ENCODE assay signal across 1 cellular context in the genomic region with DNA sequence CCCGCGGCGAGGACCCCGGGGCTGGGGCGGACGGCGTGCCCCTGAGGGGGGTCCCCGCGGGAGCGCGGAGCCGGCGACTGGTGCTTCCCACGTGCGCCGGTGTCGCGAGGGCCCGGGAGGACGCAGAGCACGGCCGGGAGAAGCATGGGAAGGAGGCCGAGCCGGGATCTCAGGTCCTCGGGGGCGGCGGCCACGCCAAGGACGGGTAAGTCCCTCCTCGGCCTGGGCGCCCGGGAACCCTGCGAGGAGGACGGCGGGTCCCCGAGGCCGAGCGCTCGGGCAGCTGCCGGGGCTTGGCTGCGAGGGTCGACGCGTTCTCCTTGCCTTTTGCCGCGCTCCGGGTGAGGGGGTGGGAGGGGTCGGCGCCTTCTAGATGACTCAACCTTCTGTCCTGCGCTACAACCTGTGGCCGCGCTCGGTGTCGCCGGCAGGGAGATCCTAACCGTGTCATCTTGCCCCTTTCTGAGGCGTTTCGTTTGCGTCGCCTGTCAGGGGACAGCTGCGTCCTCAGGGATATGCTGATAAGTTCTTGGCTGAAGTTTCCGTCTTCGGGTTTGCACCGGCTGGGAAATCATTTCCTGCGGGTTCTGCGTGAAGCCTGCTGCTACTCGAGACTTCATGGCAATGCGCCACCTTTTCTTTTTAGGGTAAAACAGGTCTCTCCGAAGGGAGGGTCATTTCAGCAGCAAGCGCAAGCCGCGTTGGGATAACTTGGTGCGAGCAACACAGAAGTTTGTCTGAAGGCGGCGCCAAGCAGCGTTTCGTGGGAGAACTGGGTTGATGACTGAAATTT.
TF ChIP-seq lines count a peak whose summit lies in the region.

No MANE protein-coding gene starts in this region.

TF ChIP-seq in HepG2, 621 proteins besides CTCF, POLR2A, EP300 and RAD21 (continued from another document):
- TF ChIP-seq, protein P1, sequence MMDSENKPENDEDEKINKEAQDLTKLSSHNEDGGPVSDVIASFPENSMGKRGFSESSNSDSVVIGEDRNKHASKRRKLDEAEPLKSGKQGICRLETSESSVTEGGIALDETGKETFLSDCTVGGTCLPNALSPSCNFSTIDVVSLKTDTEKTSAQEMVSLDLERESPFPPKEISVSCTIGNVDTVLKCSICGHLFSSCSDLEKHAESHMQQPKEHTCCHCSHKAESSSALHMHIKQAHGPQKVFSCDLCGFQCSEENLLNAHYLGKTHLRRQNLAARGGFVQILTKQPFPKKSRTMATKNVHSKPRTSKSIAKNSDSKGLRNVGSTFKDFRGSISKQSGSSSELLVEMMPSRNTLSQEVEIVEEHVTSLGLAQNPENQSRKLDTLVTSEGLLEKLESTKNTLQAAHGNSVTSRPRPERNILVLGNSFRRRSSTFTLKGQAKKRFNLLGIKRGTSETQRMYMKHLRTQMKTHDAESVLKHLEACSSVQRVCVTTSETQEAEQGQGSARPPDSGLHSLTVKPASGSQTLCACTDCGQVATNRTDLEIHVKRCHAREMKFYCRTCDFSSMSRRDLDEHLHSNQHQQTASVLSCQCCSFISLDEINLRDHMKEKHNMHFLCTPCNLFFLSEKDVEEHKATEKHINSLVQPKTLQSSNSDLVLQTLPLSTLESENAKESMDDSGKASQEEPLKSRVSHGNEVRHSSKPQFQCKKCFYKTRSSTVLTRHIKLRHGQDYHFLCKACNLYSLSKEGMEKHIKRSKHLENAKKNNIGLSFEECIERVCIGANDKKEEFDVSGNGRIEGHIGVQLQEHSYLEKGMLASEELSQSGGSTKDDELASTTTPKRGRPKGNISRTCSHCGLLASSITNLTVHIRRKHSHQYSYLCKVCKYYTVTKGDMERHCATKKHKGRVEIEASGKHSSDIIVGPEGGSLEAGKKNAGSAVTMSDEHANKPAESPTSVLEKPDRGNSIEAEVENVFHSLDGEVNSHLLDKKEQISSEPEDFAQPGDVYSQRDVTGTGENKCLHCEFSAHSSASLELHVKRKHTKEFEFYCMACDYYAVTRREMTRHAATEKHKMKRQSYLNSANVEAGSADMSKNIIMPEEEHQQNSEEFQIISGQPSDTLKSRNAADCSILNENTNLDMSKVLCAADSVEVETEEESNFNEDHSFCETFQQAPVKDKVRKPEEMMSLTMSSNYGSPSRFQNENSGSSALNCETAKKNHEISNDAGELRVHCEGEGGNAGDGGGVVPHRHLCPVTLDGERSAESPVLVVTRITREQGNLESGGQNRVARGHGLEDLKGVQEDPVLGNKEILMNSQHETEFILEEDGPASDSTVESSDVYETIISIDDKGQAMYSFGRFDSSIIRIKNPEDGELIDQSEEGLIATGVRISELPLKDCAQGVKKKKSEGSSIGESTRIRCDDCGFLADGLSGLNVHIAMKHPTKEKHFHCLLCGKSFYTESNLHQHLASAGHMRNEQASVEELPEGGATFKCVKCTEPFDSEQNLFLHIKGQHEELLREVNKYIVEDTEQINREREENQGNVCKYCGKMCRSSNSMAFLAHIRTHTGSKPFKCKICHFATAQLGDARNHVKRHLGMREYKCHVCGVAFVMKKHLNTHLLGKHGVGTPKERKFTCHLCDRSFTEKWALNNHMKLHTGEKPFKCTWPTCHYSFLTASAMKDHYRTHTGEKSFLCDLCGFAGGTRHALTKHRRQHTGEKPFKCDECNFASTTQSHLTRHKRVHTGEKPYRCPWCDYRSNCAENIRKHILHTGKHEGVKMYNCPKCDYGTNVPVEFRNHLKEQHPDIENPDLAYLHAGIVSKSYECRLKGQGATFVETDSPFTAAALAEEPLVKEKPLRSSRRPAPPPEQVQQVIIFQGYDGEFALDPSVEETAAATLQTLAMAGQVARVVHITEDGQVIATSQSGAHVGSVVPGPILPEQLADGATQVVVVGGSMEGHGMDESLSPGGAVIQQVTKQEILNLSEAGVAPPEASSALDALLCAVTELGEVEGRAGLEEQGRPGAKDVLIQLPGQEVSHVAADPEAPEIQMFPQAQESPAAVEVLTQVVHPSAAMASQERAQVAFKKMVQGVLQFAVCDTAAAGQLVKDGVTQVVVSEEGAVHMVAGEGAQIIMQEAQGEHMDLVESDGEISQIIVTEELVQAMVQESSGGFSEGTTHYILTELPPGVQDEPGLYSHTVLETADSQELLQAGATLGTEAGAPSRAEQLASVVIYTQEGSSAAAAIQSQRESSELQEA (CRISPR knock-in tag; IDR thresholded peaks at IDR 0.05; ENCODE audit: not compliant biosample characterization) = no peak
- no peak for TF ChIP-seq ZBTB7B (CRISPR knock-in tag; IDR thresholded peaks at IDR 0.05)
- no peak for TF ChIP-seq CBX1 (IDR thresholded peaks at IDR 0.05; ENCODE audit: low read depth)
- TF ChIP-seq ZFYVE20 (CRISPR knock-in tag; IDR thresholded peaks at IDR 0.05; ENCODE audit: borderline replicate concordance, low read depth) = 0 out of 2 replicates have a peak, but pooled peaks have one; percentile 27
- no peak for TF ChIP-seq ZNF468 (CRISPR knock-in tag; IDR thresholded peaks at IDR 0.05)
- TF ChIP-seq ZNF224 (CRISPR knock-in tag; IDR thresholded peaks at IDR 0.05) = no peak
- TF ChIP-seq ZNF615 (CRISPR knock-in tag; IDR thresholded peaks at IDR 0.05; ENCODE audit: borderline replicate concordance) = no peak
- TF ChIP-seq THRA (CRISPR knock-in tag; IDR thresholded peaks at IDR 0.05; ENCODE audit: borderline replicate concordance) = 0 out of 2 replicates have a peak, but pooled peaks have one; percentile 36
- TF ChIP-seq NFIB (CRISPR knock-in tag; IDR thresholded peaks at IDR 0.05; ENCODE audit: borderline replicate concordance) = no peak
- no peak for TF ChIP-seq PHF20 (CRISPR knock-in tag; IDR thresholded peaks at IDR 0.05)
- TF ChIP-seq PCBP1 (IDR thresholded peaks at IDR 0.05; ENCODE audit: borderline replicate concordance, low read depth, low read length) = no peak
- TF ChIP-seq, protein P2, sequence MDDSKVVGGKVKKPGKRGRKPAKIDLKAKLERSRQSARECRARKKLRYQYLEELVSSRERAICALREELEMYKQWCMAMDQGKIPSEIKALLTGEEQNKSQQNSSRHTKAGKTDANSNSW (CRISPR knock-in tag; IDR thresholded peaks at IDR 0.05; ENCODE audit: borderline replicate concordance) = no peak
- 0 out of 2 replicates have a peak, but pooled peaks have one; percentile 64 for TF ChIP-seq ZNF850 (CRISPR knock-in tag; conservative IDR thresholded peaks at IDR 0.05)
- TF ChIP-seq, protein P3, sequence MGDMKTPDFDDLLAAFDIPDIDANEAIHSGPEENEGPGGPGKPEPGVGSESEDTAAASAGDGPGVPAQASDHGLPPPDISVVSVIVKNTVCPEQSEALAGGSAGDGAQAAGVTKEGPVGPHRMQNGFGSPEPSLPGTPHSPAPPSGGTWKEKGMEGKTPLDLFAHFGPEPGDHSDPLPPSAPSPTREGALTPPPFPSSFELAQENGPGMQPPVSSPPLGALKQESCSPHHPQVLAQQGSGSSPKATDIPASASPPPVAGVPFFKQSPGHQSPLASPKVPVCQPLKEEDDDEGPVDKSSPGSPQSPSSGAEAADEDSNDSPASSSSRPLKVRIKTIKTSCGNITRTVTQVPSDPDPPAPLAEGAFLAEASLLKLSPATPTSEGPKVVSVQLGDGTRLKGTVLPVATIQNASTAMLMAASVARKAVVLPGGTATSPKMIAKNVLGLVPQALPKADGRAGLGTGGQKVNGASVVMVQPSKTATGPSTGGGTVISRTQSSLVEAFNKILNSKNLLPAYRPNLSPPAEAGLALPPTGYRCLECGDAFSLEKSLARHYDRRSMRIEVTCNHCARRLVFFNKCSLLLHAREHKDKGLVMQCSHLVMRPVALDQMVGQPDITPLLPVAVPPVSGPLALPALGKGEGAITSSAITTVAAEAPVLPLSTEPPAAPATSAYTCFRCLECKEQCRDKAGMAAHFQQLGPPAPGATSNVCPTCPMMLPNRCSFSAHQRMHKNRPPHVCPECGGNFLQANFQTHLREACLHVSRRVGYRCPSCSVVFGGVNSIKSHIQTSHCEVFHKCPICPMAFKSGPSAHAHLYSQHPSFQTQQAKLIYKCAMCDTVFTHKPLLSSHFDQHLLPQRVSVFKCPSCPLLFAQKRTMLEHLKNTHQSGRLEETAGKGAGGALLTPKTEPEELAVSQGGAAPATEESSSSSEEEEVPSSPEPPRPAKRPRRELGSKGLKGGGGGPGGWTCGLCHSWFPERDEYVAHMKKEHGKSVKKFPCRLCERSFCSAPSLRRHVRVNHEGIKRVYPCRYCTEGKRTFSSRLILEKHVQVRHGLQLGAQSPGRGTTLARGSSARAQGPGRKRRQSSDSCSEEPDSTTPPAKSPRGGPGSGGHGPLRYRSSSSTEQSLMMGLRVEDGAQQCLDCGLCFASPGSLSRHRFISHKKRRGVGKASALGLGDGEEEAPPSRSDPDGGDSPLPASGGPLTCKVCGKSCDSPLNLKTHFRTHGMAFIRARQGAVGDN (CRISPR knock-in tag; IDR thresholded peaks at IDR 0.05) = peak; percentile 78; the same call in 1 of the 2 replicates
- TF ChIP-seq, protein P4, sequence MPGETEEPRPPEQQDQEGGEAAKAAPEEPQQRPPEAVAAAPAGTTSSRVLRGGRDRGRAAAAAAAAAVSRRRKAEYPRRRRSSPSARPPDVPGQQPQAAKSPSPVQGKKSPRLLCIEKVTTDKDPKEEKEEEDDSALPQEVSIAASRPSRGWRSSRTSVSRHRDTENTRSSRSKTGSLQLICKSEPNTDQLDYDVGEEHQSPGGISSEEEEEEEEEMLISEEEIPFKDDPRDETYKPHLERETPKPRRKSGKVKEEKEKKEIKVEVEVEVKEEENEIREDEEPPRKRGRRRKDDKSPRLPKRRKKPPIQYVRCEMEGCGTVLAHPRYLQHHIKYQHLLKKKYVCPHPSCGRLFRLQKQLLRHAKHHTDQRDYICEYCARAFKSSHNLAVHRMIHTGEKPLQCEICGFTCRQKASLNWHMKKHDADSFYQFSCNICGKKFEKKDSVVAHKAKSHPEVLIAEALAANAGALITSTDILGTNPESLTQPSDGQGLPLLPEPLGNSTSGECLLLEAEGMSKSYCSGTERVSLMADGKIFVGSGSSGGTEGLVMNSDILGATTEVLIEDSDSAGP (CRISPR knock-in tag; IDR thresholded peaks at IDR 0.05; ENCODE audit: borderline replicate concordance) = no peak
- no peak; the same call in 1 of the 2 replicates for TF ChIP-seq NCOR1 (IDR thresholded peaks at IDR 0.05; ENCODE audit: borderline replicate concordance, low read length)
- 0 out of 2 replicates have a peak, but pooled peaks have one; percentile 9 for TF ChIP-seq ELF1 (CRISPR knock-in tag; IDR thresholded peaks at IDR 0.05)
- TF ChIP-seq ZNF367 (CRISPR knock-in tag; IDR thresholded peaks at IDR 0.05; ENCODE audit: borderline replicate concordance) = no peak
- no peak for TF ChIP-seq ZNF282 (IDR thresholded peaks at IDR 0.05; ENCODE audit: partially characterized antibody)
- TF ChIP-seq ZSCAN9 (CRISPR knock-in tag; IDR thresholded peaks at IDR 0.05; ENCODE audit: borderline replicate concordance) = no peak
- 0 out of 2 replicates have a peak, but pooled peaks have one; percentile 65 for TF ChIP-seq DNMT1 (CRISPR knock-in tag; IDR thresholded peaks at IDR 0.05)
- TF ChIP-seq, protein P5, sequence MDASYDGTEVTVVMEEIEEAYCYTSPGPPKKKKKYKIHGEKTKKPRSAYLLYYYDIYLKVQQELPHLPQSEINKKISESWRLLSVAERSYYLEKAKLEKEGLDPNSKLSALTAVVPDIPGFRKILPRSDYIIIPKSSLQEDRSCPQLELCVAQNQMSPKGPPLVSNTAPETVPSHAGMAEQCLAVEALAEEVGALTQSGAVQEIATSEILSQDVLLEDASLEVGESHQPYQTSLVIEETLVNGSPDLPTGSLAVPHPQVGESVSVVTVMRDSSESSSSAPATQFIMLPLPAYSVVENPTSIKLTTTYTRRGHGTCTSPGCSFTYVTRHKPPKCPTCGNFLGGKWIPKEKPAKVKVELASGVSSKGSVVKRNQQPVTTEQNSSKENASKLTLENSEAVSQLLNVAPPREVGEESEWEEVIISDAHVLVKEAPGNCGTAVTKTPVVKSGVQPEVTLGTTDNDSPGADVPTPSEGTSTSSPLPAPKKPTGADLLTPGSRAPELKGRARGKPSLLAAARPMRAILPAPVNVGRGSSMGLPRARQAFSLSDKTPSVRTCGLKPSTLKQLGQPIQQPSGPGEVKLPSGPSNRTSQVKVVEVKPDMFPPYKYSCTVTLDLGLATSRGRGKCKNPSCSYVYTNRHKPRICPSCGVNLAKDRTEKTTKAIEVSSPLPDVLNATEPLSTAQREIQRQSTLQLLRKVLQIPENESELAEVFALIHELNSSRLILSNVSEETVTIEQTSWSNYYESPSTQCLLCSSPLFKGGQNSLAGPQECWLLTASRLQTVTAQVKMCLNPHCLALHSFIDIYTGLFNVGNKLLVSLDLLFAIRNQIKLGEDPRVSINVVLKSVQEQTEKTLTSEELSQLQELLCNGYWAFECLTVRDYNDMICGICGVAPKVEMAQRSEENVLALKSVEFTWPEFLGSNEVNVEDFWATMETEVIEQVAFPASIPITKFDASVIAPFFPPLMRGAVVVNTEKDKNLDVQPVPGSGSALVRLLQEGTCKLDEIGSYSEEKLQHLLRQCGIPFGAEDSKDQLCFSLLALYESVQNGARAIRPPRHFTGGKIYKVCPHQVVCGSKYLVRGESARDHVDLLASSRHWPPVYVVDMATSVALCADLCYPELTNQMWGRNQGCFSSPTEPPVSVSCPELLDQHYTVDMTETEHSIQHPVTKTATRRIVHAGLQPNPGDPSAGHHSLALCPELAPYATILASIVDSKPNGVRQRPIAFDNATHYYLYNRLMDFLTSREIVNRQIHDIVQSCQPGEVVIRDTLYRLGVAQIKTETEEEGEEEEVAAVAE (CRISPR knock-in tag; IDR thresholded peaks at IDR 0.05; ENCODE audit: borderline replicate concordance) = no peak
- TF ChIP-seq ZNF792 (CRISPR knock-in tag; IDR thresholded peaks at IDR 0.05) = no peak
- TF ChIP-seq, protein P6, sequence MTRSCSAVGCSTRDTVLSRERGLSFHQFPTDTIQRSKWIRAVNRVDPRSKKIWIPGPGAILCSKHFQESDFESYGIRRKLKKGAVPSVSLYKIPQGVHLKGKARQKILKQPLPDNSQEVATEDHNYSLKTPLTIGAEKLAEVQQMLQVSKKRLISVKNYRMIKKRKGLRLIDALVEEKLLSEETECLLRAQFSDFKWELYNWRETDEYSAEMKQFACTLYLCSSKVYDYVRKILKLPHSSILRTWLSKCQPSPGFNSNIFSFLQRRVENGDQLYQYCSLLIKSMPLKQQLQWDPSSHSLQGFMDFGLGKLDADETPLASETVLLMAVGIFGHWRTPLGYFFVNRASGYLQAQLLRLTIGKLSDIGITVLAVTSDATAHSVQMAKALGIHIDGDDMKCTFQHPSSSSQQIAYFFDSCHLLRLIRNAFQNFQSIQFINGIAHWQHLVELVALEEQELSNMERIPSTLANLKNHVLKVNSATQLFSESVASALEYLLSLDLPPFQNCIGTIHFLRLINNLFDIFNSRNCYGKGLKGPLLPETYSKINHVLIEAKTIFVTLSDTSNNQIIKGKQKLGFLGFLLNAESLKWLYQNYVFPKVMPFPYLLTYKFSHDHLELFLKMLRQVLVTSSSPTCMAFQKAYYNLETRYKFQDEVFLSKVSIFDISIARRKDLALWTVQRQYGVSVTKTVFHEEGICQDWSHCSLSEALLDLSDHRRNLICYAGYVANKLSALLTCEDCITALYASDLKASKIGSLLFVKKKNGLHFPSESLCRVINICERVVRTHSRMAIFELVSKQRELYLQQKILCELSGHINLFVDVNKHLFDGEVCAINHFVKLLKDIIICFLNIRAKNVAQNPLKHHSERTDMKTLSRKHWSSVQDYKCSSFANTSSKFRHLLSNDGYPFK (CRISPR knock-in tag; IDR thresholded peaks at IDR 0.05; ENCODE audit: borderline replicate concordance) = no peak
- TF ChIP-seq ZSCAN29 (CRISPR knock-in tag; conservative IDR thresholded peaks at IDR 0.05) = no peak
- TF ChIP-seq MTF1 (CRISPR knock-in tag; IDR thresholded peaks at IDR 0.05) = no peak
- no peak for TF ChIP-seq MED1 (CRISPR knock-in tag; IDR thresholded peaks at IDR 0.05)
